Comparison of ENCODE assay signal across 1 cellular context in the genomic region with DNA sequence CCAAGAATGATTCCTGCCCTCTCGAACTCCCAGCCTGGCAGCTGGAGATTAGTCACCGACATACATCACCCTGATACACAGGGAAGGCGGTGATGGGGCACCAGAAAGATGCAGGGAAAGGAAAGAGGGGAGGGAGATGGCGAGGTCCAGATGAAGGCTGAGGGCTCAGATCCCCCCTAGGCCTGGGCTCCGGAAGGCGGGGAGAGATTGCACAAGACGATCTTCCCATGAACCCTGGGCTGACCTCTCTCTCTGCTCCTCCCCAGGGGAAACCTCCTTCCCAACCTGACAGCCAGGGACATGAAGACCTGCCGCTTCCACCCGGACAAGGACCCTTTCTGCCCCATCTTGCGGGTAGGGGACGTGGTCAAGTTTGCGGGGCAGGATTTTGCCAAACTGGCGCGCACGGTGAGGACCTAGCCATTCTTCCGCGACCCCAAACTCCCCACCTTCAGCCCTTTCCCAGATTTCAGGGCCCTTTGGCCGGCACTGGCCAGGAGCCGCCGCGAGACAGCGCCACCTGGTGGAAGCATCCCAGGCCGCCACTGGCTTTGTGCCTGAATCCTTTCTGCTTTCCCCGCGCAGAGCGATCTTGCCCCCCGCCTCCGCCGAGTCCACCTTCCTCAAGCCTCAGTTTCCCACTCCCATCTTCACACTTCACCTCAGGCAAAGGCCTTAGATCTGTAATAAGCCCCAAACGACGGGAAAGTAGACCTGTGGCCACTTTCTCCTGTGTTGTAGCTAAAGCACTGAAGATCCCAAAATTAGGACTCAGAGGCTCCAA.
TF ChIP-seq lines count a peak whose summit lies in the region.

No MANE protein-coding gene starts in this region.

TF ChIP-seq in A549, 52 proteins besides CTCF, POLR2A, EP300 and RAD21:
- peak in 1 of 2 experiments; percentile 77; a peak in 2 of 4 replicates for TF ChIP-seq CEBPB (IDR thresholded peaks at IDR 0.05)
- no peak for TF ChIP-seq HOXA7 (CRISPR knock-in tag; IDR thresholded peaks at IDR 0.05)
- TF ChIP-seq NR3C1 (IDR thresholded peaks at IDR 0.05) = no peak
- 0 out of 2 replicates have a peak, but pooled peaks have one; percentile 36 for TF ChIP-seq HEYL (CRISPR knock-in tag; IDR thresholded peaks at IDR 0.05)
- no peak for TF ChIP-seq CBX2 (IDR thresholded peaks at IDR 0.05; ENCODE audit: borderline replicate concordance, low read depth)
- no peak for TF ChIP-seq CHD2 (IDR thresholded peaks at IDR 0.05; ENCODE audit: low read length, partially characterized antibody)
- no peak for TF ChIP-seq ZNF302 (CRISPR knock-in tag; IDR thresholded peaks at IDR 0.05)
- TF ChIP-seq PHF8 (IDR thresholded peaks at IDR 0.05; ENCODE audit: borderline replicate concordance, low read depth) = no peak
- TF ChIP-seq, protein P1, sequence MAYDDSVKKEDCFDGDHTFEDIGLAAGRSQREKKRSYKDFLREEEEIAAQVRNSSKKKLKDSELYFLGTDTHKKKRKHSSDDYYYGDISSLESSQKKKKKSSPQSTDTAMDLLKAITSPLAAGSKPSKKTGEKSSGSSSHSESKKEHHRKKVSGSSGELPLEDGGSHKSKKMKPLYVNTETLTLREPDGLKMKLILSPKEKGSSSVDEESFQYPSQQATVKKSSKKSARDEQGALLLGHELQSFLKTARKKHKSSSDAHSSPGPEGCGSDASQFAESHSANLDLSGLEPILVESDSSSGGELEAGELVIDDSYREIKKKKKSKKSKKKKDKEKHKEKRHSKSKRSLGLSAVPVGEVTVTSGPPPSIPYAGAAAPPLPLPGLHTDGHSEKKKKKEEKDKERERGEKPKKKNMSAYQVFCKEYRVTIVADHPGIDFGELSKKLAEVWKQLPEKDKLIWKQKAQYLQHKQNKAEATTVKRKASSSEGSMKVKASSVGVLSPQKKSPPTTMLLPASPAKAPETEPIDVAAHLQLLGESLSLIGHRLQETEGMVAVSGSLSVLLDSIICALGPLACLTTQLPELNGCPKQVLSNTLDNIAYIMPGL (CRISPR knock-in tag; IDR thresholded peaks at IDR 0.05; ENCODE audit: borderline replicate concordance) = no peak
- no peak for TF ChIP-seq EHMT2 (IDR thresholded peaks at IDR 0.05; ENCODE audit: low read depth)
- no peak for TF ChIP-seq TFCP2L1 (CRISPR knock-in tag; IDR thresholded peaks at IDR 0.05)
- TF ChIP-seq TP53 (CRISPR knock-in tag; IDR thresholded peaks at IDR 0.05) = no peak
- TF ChIP-seq, protein P2, sequence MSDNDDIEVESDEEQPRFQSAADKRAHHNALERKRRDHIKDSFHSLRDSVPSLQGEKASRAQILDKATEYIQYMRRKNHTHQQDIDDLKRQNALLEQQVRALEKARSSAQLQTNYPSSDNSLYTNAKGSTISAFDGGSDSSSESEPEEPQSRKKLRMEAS (IDR thresholded peaks at IDR 0.05) = peak; percentile 39; the same call in 1 of the 2 replicates
- peak; percentile 61 for TF ChIP-seq SMC3 (IDR thresholded peaks at IDR 0.05)
- TF ChIP-seq KDM5A (IDR thresholded peaks at IDR 0.05) = no peak
- no peak for TF ChIP-seq GATA3 (IDR thresholded peaks at IDR 0.05; ENCODE audit: borderline replicate concordance)
- no peak for TF ChIP-seq MAZ (IDR thresholded peaks at IDR 0.05; ENCODE audit: borderline replicate concordance, low read depth, low read length)
TF ChIP-seq in A549: peak in this region for 4.
